In the genomic region with DNA sequence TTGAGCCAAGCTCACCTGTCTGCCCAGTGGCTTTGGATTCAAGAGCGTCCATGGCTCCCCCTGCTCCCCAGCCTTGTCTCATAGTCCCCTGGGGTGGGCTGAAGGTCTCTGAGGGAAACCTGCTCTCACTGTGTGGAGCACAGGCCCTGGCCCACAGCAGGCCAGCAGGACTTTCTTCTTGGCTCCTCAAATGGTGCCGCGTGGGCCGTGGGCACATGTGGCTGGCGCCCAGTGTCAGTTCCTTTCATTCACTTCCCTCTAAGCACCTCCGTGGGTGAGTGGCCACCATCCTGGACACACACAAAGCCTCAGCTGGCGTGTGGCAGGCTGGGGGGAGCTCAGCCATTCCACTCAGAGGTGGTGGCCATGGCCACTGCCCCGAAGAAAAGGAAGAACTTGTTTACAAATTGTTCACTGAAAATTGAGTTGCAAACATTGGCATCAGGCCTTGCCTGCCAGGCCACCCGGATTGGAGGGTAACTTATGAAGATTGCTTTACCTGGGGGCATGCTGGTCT, we compare ENCODE assay signal across 26 cellular contexts. TPM values are rescaled to one million over a fixed set of nuclear protein-coding genes. Genes with fewer than 3 reads are reported as not detected.
"Had no signal": no experiment of that assay in that cellular context is flagged by ENCODE, and none has a peak within 500 bp of the region (broad histone marks: within the 10 kb centered on the region; RNA-seq: fewer than 3 reads in every experiment).

No MANE protein-coding gene starts in this region.

- H3K4me1 Mint-ChIP-seq: T-cell had no signal

- H3K4me3 Mint-ChIP-seq: T-cell had no signal

- H3K9me3 ChIP-seq: SK-N-SH had no signal

- H3K27me3 Mint-ChIP-seq: T-cell had no signal

- H3K27ac Mint-ChIP-seq: T-cell had no signal

- H3K27ac ChIP-seq: RWPE1 had no signal

- H3K36me3 Mint-ChIP-seq: T-cell had no signal

- ATAC-seq: Panc1, PC-3, T-cell had no signal

- H3K9me3 Mint-ChIP-seq: T-cell had no signal

- DNase-seq: KBM-7, MV-4-11, NCI-H1092, NCI-H1105 treated with DMSO at 0.1 percent for 48 hours, NCI-H1417 treated with DMSO at 0.1 percent for 48 hours, NCI-H146, NCI-H1694 treated with DMSO at 0.1 percent for 48 hours, NCI-H1930, NCI-H2081 treated with DMSO at 0.1 percent for 48 hours, NCI-H2171, NCI-H226, NCI-H446, NCI-H510A, NCI-H524 treated with DMSO at 0.1 percent for 48 hours, NCI-H82, PC-3, SHP77, SK-N-SH, SW 1271, T-cell had no signal

RNA-seq across cellular contexts. Expression of gene C1QTNF9, which starts 53.1 kb away (rescaled TPM):
- total RNA-seq: LHCN-M2, MCF 10A, OCI-LY7, SK-MEL-5 had no signal
- polyA plus RNA-seq: SK-N-SH had no signal
